Comparison of ENCODE assay signal across 1 cellular context in the genomic region with DNA sequence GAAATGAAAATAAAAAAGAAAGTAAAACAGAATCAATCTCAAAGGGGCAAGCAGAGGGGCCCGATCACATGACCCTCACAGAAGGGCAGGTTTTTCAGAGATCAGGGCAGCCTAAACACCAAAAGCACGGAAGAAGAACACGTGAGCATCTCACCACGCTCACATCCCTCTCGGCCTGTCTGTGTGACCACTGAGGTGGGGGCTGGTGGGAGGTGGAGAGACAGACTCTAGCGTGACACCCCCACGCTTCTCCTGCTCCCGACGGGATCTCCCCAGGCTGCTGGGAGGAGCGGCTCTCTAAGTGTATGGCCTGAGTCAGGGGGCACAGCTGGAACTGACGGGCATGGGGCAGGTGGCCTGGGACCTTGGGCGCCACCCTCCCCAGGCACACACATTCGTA.
TF ChIP-seq lines count a peak whose summit lies in the region.

No MANE protein-coding gene starts in this region.

TF ChIP-seq in IMR-90, 13 proteins besides CTCF, POLR2A, EP300 and RAD21:
- TF ChIP-seq BHLHE40 (IDR thresholded peaks at IDR 0.05; ENCODE audit: low read depth, low read length) (no peak), CEBPB (IDR thresholded peaks at IDR 0.05; ENCODE audit: low read depth, low read length) (no peak), CHD1 (IDR thresholded peaks at IDR 0.05; ENCODE audit: low read depth, low read length) (no peak), MAFK (IDR thresholded peaks at IDR 0.05; ENCODE audit: low read depth, low read length) (no peak), MXI1 (IDR thresholded peaks at IDR 0.05; ENCODE audit: borderline replicate concordance, low read depth, low read length) (no peak), RFX5 (IDR thresholded peaks at IDR 0.05; ENCODE audit: low read depth, low read length) (no peak), MAZ (IDR thresholded peaks at IDR 0.05; ENCODE audit: borderline replicate concordance, low read depth, low read length) (no peak), NFE2L2 (IDR thresholded peaks at IDR 0.05; ENCODE audit: low read depth, low read length) (no peak), RCOR1 (IDR thresholded peaks at IDR 0.05; ENCODE audit: insufficient replicate concordance, low read length) (no peak)
- TF ChIP-seq, protein P1, sequence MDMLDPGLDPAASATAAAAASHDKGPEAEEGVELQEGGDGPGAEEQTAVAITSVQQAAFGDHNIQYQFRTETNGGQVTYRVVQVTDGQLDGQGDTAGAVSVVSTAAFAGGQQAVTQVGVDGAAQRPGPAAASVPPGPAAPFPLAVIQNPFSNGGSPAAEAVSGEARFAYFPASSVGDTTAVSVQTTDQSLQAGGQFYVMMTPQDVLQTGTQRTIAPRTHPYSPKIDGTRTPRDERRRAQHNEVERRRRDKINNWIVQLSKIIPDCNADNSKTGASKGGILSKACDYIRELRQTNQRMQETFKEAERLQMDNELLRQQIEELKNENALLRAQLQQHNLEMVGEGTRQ (IDR thresholded peaks at IDR 0.05; ENCODE audit: low read depth, low read length): no peak
